Comparison of ENCODE assay signal across 21 cellular contexts in genomic region chr4:135269125-135269772, GRCh38.
DNase-seq lines count a peak whose midpoint lies in the region; ATAC-seq and TF ChIP-seq lines count a peak whose summit lies in the region.
"Had no signal": no experiment of that assay in that cellular context is flagged by ENCODE, and none has a peak within 500 bp of the region (broad histone marks: within the 10 kb centered on the region; RNA-seq: fewer than 3 reads in every experiment).

No MANE protein-coding gene starts in this region.

- H3K4me3 ChIP-seq in GM12865 (ENCODE audit: low read depth, low read length): no peak overlapping the region
- H3K4me3 ChIP-seq: BLaER1, dorsolateral prefrontal cortex, esophagus muscularis mucosa, stomach, upper lobe of right lung had no signal

- DNase-seq in GM12865 (ENCODE audit: low read depth) (peak; percentile 2), cerebellar nuclear complex (lab: John Stamatoyannopoulos, UW) (no peak)
- no peak for DNase-seq in activated naive CD4-positive, alpha-beta T cell (lab: John Stamatoyannopoulos, UW)
- DNase-seq in stimulated activated CD4-positive, alpha-beta T cell treated with anti-CD3 and anti-CD28 coated beads, Interleukin-4, amount 100 ng/mL, for 4 hours: no peak
- DNase-seq: activated CD8-positive, alpha-beta T cell treated with anti-CD3 and anti-CD28 coated beads, Interleukin-2, amount 10 ng/mL, durations not matched to agents 7 days and 5 days; DMS153; dorsolateral prefrontal cortex; KBM-7; NCI-H2029 treated with DMSO at 0.1 percent for 48 hours; NCI-H510A treated with DMSO at 0.1 percent for 48 hours; SHP77 treated with DMSO at 0.1 percent for 48 hours; stomach; upper lobe of right lung had no signal

- ATAC-seq in GM19395 (IDR thresholded peaks at IDR 0.05; ENCODE audit: unreplicated experiment) (peak; percentile 82), HG02943 (IDR thresholded peaks at IDR 0.05; ENCODE audit: low read depth, unreplicated experiment) (peak; percentile 93), HG03565 (IDR thresholded peaks at IDR 0.05; ENCODE audit: unreplicated experiment) (peak; percentile 56), GM19455 (IDR thresholded peaks at IDR 0.05; ENCODE audit: unreplicated experiment) (no peak)
- ATAC-seq: activated CD8-positive, alpha-beta T cell treated with anti-CD3 and anti-CD28 coated beads, Interleukin-2, amount 10 ng/mL, durations not matched to agents 7 days and 5 days; sciatic nerve; upper lobe of right lung; WTC11 had no signal

- no peak for TF ChIP-seq CTCF in GM12865 (IDR thresholded peaks at IDR 0.05; ENCODE audit: insufficient read depth, low read depth, low read length, missing control alignments)
